ENCODE assay signal across 13 cellular contexts in the genomic region with DNA sequence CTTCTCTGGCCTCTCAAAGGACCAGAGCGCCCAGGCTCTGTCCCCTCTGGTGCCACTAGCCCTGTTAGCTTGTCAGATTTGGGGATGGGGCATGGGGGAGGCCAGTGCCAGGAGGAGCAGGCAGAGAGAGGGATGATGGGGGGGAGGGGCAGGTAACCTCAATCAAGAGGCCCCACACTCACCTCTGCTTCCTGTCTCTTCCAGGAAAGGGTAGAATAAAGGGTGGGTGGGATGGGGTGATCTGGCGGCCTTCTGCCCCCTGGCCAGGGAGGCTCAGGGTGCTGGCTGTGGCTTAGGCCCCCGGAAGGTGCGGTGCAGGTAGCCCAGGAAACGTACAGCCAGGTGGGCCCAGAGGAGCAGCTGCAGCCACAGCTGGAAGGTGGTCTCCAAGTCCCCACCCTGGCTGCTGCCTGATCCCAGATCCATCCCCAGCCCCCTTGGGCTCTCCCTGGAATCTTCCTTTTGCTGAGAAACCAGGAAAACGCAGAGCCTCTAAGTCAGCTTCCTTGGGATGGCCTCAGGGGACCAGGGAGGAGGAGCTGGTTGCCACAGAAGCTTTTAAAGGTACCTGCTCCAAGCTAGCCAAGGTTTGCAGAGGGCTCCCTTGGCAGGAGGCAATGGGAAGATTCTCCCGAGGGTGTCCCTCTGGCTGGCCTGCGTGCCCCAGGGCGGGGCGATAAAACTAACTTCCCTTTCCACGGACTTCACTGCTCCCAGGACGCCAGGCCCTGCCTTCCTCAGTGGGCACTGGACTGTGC. TPM values are rescaled to one million over a fixed set of nuclear protein-coding genes. Genes with fewer than 3 reads are reported as not detected.
DNase-seq lines count a peak whose midpoint lies in the region; ATAC-seq and TF ChIP-seq lines count a peak whose summit lies in the region.
"Had no signal": no experiment of that assay in that cellular context is flagged by ENCODE, and none has a peak within 500 bp of the region (broad histone marks: within the 10 kb centered on the region; RNA-seq: fewer than 3 reads in every experiment).

No MANE protein-coding gene starts in this region.

- H3K27me3 Mint-ChIP-seq in CD14-positive monocyte (ENCODE audit: low read depth in 3 of 3) = peaks cover 0 to 1% (median 0%) of the 10 kb centered on the region in 3 donors

- peak; percentile 30; the same call in 2 of the 3 replicates for ATAC-seq in RWPE2 (ENCODE audit: low read depth)
- ATAC-seq in psoas muscle = no peak
- ATAC-seq in HG02852 (IDR thresholded peaks at IDR 0.05; ENCODE audit: unreplicated experiment) = no peak
- ATAC-seq in GM21723 (IDR thresholded peaks at IDR 0.05; ENCODE audit: unreplicated experiment) = no peak

- peaks cover 8 to 54% of the 10 kb centered on the region in 2 donors for H3K36me3 Mint-ChIP-seq in CD14-positive monocyte

- H3K4me1 ChIP-seq in RWPE2 (ENCODE audit: insufficient read depth, poor library complexity, severe bottlenecking) = no peaks in the 10 kb centered on the region
- peaks cover 0 to 80% of the 10 kb centered on the region in 2 donors for H3K4me1 ChIP-seq in right atrium auricular region
- H3K4me1 ChIP-seq in psoas muscle = peaks cover 62% of the 10 kb centered on the region

- intact Hi-C loops in CD14-positive monocyte (cut with micrococcal nuclease) (no loop called here), psoas muscle (cut with DNase I) (no loop called here)

- peaks cover 51% of the 10 kb centered on the region for H3K4me1 Mint-ChIP-seq in CD14-positive monocyte

- no peaks in the 10 kb centered on the region for H3K36me3 ChIP-seq in RWPE2 (ENCODE audit: low read depth)
- H3K36me3 ChIP-seq in right atrium auricular region = peaks cover 4% of the 10 kb centered on the region
- peaks cover 0 to 4% of the 10 kb centered on the region in 2 donors for H3K36me3 ChIP-seq in psoas muscle (ENCODE audit: insufficient read depth in 1 of 2, low read depth in 1 of 2)

- no peaks in the 10 kb centered on the region for H3K9me3 ChIP-seq in RWPE2 (ENCODE audit: severe bottlenecking)
- no peaks in the 10 kb centered on the region for H3K9me3 ChIP-seq in right atrium auricular region
- H3K9me3 ChIP-seq in psoas muscle = no peaks in the 10 kb centered on the region
- H3K9me3 ChIP-seq: SK-N-SH had no signal

- peak overlapping the region; percentile 15 for H3K27ac ChIP-seq in RWPE2 (ENCODE audit: poor library complexity, severe bottlenecking)
- H3K27ac ChIP-seq in right atrium auricular region = peak overlapping the region; percentile 92 to 96
- H3K27ac ChIP-seq in psoas muscle = peak overlapping the region; percentile 88

- WGBS in psoas muscle, 3 donors = 28 to 38% (median 35%) methylated on average over 12 of the region's 12 CpGs

- H3K4me3 ChIP-seq in RWPE2 (ENCODE audit: severe bottlenecking) (no peak overlapping the region), right atrium auricular region (peak overlapping the region; percentile 15 to 35), psoas muscle (peak overlapping the region; percentile 59)

- no peaks in the 10 kb centered on the region for H3K9me3 Mint-ChIP-seq in CD14-positive monocyte

- no peaks in the 10 kb centered on the region for H3K27me3 ChIP-seq in RWPE2 (ENCODE audit: insufficient read depth, poor library complexity, severe bottlenecking)
- H3K27me3 ChIP-seq in right atrium auricular region = no peaks in the 10 kb centered on the region
- H3K27me3 ChIP-seq in psoas muscle (ENCODE audit: insufficient read depth in 3 of 3, low read length in 2 of 3) = no peaks in the 10 kb centered on the region

- H3K4me3 Mint-ChIP-seq in CD14-positive monocyte = peak overlapping the region; percentile 51 to 67

- TF ChIP-seq CTCF in CD14-positive monocyte (IDR thresholded peaks at IDR 0.05) = no peak
- TF ChIP-seq CTCF in RWPE2 (IDR thresholded peaks at IDR 0.05; ENCODE audit: poor library complexity, severe bottlenecking) = no peak
- TF ChIP-seq CTCF in right atrium auricular region (IDR thresholded peaks at IDR 0.05) = no peak
- TF ChIP-seq CTCF in psoas muscle (IDR thresholded peaks at IDR 0.05) = no peak

- peak overlapping the region; percentile 50 to 82 (median 66) for H3K27ac Mint-ChIP-seq in CD14-positive monocyte

- DNase-seq in CD14-positive monocyte (ENCODE audit: low spot score) (no peak), RWPE2 (ENCODE audit: low spot score) (no peak), right atrium auricular region (ENCODE audit: low spot score) (peak; percentile 67), psoas muscle (peak in 1 of 2 donors; percentile 56), SHP77 treated with DMSO at 0.1 percent for 48 hours (lab: John Stamatoyannopoulos, UW) (no peak), EL (no peak)
- DNase-seq: activated CD4-positive, alpha-beta T cell treated with anti-CD3 and anti-CD28 coated beads, Interleukin-2, amount 50 U/mL, for 48 hours; amniotic stem cell; SK-N-SH; stimulated activated CD4-positive, alpha-beta T cell treated with anti-CD3 and anti-CD28 coated beads, Interleukin-4, amount 100 ng/mL, for 24 hours had no signal

RNA-seq across cellular contexts. Expression of gene PRKACA, which starts 5.3 kb away (rescaled TPM):
- polyA plus RNA-seq in CD14-positive monocyte = 1 to 10 TPM; 2.0 to 3.8 TPM
- total RNA-seq in right atrium auricular region = 100 to 1,000 TPM; 144 to 185 TPM
- 100 to 1,000 TPM; 209 to 509 (median 312) TPM for total RNA-seq in psoas muscle
- polyA plus RNA-seq in psoas muscle = 100 to 1,000 TPM in 2 of 3 donors, 10 to 100 TPM in 1; 99.3 to 208 (median 135) TPM

RNA-seq across cellular contexts. Expression of gene SAMD1, which starts 21.7 kb away (rescaled TPM):
- polyA plus RNA-seq in CD14-positive monocyte (1 to 10 TPM in 1 of 2 donors, under 1 TPM in 1; 0.78 to 1.4 TPM), psoas muscle (10 to 100 TPM; 39.9 to 99.9 (median 60.4) TPM)
- total RNA-seq in right atrium auricular region (10 to 100 TPM; 20.2 to 38.2 TPM), psoas muscle (10 to 100 TPM; 27.3 to 54.4 (median 39.6) TPM)

RNA-seq across cellular contexts. Expression of gene ASF1B, which starts 24.2 kb away (rescaled TPM):
- polyA plus RNA-seq in CD14-positive monocyte = 10 to 100 TPM in 1 of 2 donors, 1 to 10 TPM in 1; 9.2 to 13.4 TPM
- total RNA-seq in right atrium auricular region = 1 to 10 TPM in 1 of 2 donors, under 1 TPM in 1; 0.43 to 1.4 TPM
- 1 to 10 TPM in 1 of 4 donors, under 1 TPM in 2, not detected in 1; 0.63 to 6.0 (median 0.84) TPM for total RNA-seq in psoas muscle
- polyA plus RNA-seq in psoas muscle = 1 to 10 TPM in 2 of 3 donors, under 1 TPM in 1; 0.20 to 1.2 (median 1.0) TPM

RNA-seq across cellular contexts. Expression of gene C19orf67, which starts 26.6 kb away (rescaled TPM):
- polyA plus RNA-seq in CD14-positive monocyte = not detected
- total RNA-seq in right atrium auricular region = not detected
- not detected for total RNA-seq in psoas muscle
- not detected for polyA plus RNA-seq in psoas muscle
- total RNA-seq: lung microvascular endothelial cell had no signal
- polyA plus RNA-seq: SK-N-SH had no signal

RNA-seq across cellular contexts. Expression of gene MISP3, which starts 39.6 kb away (rescaled TPM):
- polyA plus RNA-seq in CD14-positive monocyte (under 1 TPM; 0.42 to 0.52 TPM), psoas muscle (10 to 100 TPM in 1 of 3 donors, 1 to 10 TPM in 2; 1.8 to 15.4 (median 2.1) TPM)
- total RNA-seq in right atrium auricular region (10 to 100 TPM in 1 of 2 donors, 1 to 10 TPM in 1; 8.7 to 12.1 TPM), psoas muscle (1 to 10 TPM; 2.0 to 6.3 (median 2.9) TPM)
- total RNA-seq: lung microvascular endothelial cell had no signal

Comparison
In these comparisons a context has a peak if more than half of its experiments do, and no peak if none do; other contexts are left out.
1. H3K27ac ChIP-seq: peak in every context shown above with its lines; median percentile 94 in right atrium auricular region; 88 in psoas muscle; 15 in RWPE2.